1 cellular context compared by ENCODE assay signal in the genomic region with DNA sequence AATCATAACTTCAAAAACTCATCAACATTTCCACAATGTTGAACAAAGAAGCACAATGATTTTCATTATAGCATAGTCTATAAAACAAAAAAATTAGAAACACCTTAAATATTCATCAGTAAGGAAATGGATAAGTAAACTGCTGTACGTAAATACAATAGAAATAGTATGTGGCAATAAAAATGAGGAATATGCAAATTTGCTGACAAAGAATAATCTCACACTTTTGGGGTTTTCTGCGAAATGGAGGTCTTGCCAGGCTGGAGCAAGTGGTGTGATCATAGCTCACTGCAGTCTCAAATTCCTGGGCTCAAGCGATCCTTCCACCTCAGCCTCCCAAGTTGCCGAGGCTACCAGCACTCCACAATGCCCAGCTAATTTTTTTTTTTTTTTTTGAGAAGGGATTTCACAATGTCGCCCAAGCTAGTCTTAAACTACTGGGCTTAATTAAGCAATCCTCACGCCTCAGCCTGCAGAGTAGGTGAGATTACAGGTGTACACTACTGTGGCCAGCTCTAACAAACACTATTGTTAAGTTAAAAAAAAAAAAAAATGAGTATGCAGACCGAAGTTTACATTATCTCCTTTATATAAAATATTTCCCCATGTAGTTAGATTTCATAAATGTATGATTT.
TF ChIP-seq lines count a peak whose summit lies in the region.

No MANE protein-coding gene starts in this region.

TF ChIP-seq in K562, 482 proteins besides CTCF, POLR2A, EP300 and RAD21 (continued from another document):
- TF ChIP-seq, protein P1, sequence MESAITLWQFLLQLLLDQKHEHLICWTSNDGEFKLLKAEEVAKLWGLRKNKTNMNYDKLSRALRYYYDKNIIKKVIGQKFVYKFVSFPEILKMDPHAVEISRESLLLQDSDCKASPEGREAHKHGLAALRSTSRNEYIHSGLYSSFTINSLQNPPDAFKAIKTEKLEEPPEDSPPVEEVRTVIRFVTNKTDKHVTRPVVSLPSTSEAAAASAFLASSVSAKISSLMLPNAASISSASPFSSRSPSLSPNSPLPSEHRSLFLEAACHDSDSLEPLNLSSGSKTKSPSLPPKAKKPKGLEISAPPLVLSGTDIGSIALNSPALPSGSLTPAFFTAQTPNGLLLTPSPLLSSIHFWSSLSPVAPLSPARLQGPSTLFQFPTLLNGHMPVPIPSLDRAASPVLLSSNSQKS (CRISPR knock-in tag; IDR thresholded peaks at IDR 0.05), result no peak
- no peak for TF ChIP-seq PHB (CRISPR knock-in tag; IDR thresholded peaks at IDR 0.05)
- TF ChIP-seq ZNF239 (CRISPR knock-in tag; IDR thresholded peaks at IDR 0.05), result no peak
- no peak for TF ChIP-seq IFI16 (CRISPR knock-in tag; IDR thresholded peaks at IDR 0.05)
- TF ChIP-seq, protein P2, sequence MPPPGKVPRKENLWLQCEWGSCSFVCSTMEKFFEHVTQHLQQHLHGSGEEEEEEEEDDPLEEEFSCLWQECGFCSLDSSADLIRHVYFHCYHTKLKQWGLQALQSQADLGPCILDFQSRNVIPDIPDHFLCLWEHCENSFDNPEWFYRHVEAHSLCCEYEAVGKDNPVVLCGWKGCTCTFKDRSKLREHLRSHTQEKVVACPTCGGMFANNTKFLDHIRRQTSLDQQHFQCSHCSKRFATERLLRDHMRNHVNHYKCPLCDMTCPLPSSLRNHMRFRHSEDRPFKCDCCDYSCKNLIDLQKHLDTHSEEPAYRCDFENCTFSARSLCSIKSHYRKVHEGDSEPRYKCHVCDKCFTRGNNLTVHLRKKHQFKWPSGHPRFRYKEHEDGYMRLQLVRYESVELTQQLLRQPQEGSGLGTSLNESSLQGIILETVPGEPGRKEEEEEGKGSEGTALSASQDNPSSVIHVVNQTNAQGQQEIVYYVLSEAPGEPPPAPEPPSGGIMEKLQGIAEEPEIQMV (tag; conservative IDR thresholded peaks at IDR 0.05; ENCODE audit: low read depth), result no peak
- TF ChIP-seq STAT5A (IDR thresholded peaks at IDR 0.05; ENCODE audit: borderline replicate concordance, low read length), result no peak
- TF ChIP-seq SREBF2 (CRISPR knock-in tag; IDR thresholded peaks at IDR 0.05), result no peak
- TF ChIP-seq, protein P3, sequence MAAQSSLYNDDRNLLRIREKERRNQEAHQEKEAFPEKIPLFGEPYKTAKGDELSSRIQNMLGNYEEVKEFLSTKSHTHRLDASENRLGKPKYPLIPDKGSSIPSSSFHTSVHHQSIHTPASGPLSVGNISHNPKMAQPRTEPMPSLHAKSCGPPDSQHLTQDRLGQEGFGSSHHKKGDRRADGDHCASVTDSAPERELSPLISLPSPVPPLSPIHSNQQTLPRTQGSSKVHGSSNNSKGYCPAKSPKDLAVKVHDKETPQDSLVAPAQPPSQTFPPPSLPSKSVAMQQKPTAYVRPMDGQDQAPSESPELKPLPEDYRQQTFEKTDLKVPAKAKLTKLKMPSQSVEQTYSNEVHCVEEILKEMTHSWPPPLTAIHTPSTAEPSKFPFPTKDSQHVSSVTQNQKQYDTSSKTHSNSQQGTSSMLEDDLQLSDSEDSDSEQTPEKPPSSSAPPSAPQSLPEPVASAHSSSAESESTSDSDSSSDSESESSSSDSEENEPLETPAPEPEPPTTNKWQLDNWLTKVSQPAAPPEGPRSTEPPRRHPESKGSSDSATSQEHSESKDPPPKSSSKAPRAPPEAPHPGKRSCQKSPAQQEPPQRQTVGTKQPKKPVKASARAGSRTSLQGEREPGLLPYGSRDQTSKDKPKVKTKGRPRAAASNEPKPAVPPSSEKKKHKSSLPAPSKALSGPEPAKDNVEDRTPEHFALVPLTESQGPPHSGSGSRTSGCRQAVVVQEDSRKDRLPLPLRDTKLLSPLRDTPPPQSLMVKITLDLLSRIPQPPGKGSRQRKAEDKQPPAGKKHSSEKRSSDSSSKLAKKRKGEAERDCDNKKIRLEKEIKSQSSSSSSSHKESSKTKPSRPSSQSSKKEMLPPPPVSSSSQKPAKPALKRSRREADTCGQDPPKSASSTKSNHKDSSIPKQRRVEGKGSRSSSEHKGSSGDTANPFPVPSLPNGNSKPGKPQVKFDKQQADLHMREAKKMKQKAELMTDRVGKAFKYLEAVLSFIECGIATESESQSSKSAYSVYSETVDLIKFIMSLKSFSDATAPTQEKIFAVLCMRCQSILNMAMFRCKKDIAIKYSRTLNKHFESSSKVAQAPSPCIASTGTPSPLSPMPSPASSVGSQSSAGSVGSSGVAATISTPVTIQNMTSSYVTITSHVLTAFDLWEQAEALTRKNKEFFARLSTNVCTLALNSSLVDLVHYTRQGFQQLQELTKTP (IDR thresholded peaks at IDR 0.05; ENCODE audit: low read depth in 1 of 2, partially characterized antibody in 2 of 2), result no peak
- no peak for TF ChIP-seq CBX2 (IDR thresholded peaks at IDR 0.05; ENCODE audit: insufficient read depth, low read length, poor library complexity, severe bottlenecking)
- no peak for TF ChIP-seq ZNF785 (CRISPR knock-in tag; IDR thresholded peaks at IDR 0.05)
- no peak for TF ChIP-seq ZKSCAN1 (IDR thresholded peaks at IDR 0.05; ENCODE audit: low read depth, low read length)
- TF ChIP-seq MAFG (tag; conservative IDR thresholded peaks at IDR 0.05), result peak; percentile 52; the same call in 1 of the 2 replicates
- TF ChIP-seq ILK (tag; IDR thresholded peaks at IDR 0.05; ENCODE audit: borderline replicate concordance, low read depth), result no peak
- TF ChIP-seq HDGF (IDR thresholded peaks at IDR 0.05), result no peak
- TF ChIP-seq, protein P4, sequence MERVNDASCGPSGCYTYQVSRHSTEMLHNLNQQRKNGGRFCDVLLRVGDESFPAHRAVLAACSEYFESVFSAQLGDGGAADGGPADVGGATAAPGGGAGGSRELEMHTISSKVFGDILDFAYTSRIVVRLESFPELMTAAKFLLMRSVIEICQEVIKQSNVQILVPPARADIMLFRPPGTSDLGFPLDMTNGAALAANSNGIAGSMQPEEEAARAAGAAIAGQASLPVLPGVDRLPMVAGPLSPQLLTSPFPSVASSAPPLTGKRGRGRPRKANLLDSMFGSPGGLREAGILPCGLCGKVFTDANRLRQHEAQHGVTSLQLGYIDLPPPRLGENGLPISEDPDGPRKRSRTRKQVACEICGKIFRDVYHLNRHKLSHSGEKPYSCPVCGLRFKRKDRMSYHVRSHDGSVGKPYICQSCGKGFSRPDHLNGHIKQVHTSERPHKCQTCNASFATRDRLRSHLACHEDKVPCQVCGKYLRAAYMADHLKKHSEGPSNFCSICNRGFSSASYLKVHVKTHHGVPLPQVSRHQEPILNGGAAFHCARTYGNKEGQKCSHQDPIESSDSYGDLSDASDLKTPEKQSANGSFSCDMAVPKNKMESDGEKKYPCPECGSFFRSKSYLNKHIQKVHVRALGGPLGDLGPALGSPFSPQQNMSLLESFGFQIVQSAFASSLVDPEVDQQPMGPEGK (CRISPR knock-in tag; IDR thresholded peaks at IDR 0.05; ENCODE audit: borderline replicate concordance), result no peak
- TF ChIP-seq TBL1XR1 (IDR thresholded peaks at IDR 0.05; ENCODE audit: low read length in 2 of 2), result no peak
- TF ChIP-seq NR4A1 (CRISPR knock-in tag; IDR thresholded peaks at IDR 0.05), result no peak
- no peak for TF ChIP-seq NR4A1 (tag; IDR thresholded peaks at IDR 0.05)
- no peak for TF ChIP-seq POLR2G (IDR thresholded peaks at IDR 0.05; ENCODE audit: low read depth, low read length)
- TF ChIP-seq ERF (CRISPR knock-in tag; IDR thresholded peaks at IDR 0.05), result no peak
- no peak for TF ChIP-seq HMG20A (CRISPR knock-in tag; conservative IDR thresholded peaks at IDR 0.05)
